Comparison of ENCODE assay signal across 13 cellular contexts in genomic region chr17:72053069-72053846, GRCh38.
DNase-seq lines count a peak whose midpoint lies in the region; ATAC-seq and TF ChIP-seq lines count a peak whose summit lies in the region.
"Had no signal": no experiment of that assay in that cellular context is flagged by ENCODE, and none has a peak within 500 bp of the region (broad histone marks: within the 10 kb centered on the region; RNA-seq: fewer than 3 reads in every experiment).

No MANE protein-coding gene starts in this region.

- no peak overlapping the region for H3K23ac ChIP-seq in mesendoderm (ENCODE audit: low read length)

- no peak overlapping the region for H4K5ac ChIP-seq in mesendoderm (ENCODE audit: low read length)

- H3K56ac ChIP-seq in mesendoderm (ENCODE audit: low read length) = peak overlapping the region; percentile 5

- no peak overlapping the region for H3K18ac ChIP-seq in mesendoderm (ENCODE audit: low read length)

- intact Hi-C loops in Right ventricle myocardium superior (cut with DNase I) = no loop called here

- H2BK5ac ChIP-seq in mesendoderm (ENCODE audit: low read length) = no peak overlapping the region

- H3K9ac ChIP-seq in mesendoderm (ENCODE audit: low read length) = no peak overlapping the region
- H3K9ac ChIP-seq: parathyroid adenoma had no signal

- H4K8ac ChIP-seq in mesendoderm (ENCODE audit: low read depth, low read length) = no peak overlapping the region

- H3K4me1 ChIP-seq in right atrium auricular region (no peaks in the 10 kb centered on the region), mesendoderm (ENCODE audit: control insufficient read depth, low read depth, low read length) (no peaks in the 10 kb centered on the region)
- H3K4me1 ChIP-seq: esophagus squamous epithelium, parathyroid adenoma had no signal

- H3K27me3 ChIP-seq in right atrium auricular region (peaks cover 0 to 6% of the 10 kb centered on the region in 2 donors), mesendoderm (ENCODE audit: insufficient read depth, low read length, poor library complexity) (no peaks in the 10 kb centered on the region)

- H3K79me1 ChIP-seq in mesendoderm (ENCODE audit: low read length) = no peaks in the 10 kb centered on the region

- no peaks in the 10 kb centered on the region for H3K36me3 ChIP-seq in right atrium auricular region
- no peaks in the 10 kb centered on the region for H3K36me3 ChIP-seq in mesendoderm (ENCODE audit: control insufficient read depth, insufficient read depth, low read length)
- H3K36me3 ChIP-seq: esophagus squamous epithelium, MG63 had no signal

- no peaks in the 10 kb centered on the region for H3K9me3 ChIP-seq in right atrium auricular region
- H3K9me3 ChIP-seq: esophagus squamous epithelium, MG63 had no signal

- H2AK5ac ChIP-seq in mesendoderm (ENCODE audit: low read length) = no peak overlapping the region

- H2BK120ac ChIP-seq in mesendoderm (ENCODE audit: low read depth, low read length) = no peak overlapping the region

- peak; percentile 34 for DNase-seq in Right ventricle myocardium superior
- no peak for DNase-seq in right atrium auricular region (ENCODE audit: low spot score)
- DNase-seq in astrocyte of the cerebellum (ENCODE audit: low read depth) = no peak
- DNase-seq in mesendoderm = no peak
- no peak for DNase-seq in amniotic stem cell (lab: John Stamatoyannopoulos, UW)
- no peak for DNase-seq in GOT3 (lab: John Stamatoyannopoulos, UW)
- no peak for DNase-seq in NCI-H2029 treated with DMSO at 0.1 percent for 48 hours (lab: John Stamatoyannopoulos, UW)
- DNase-seq: activated CD4-positive, alpha-beta T cell treated with anti-CD3 and anti-CD28 coated beads, Interleukin-2, amount 50 U/mL, for 48 hours; activated T-cell treated with anti-CD3 and anti-CD28 coated beads, Interleukin-2, amount 50 U/mL, for 48 hours; esophagus squamous epithelium; MG63 had no signal

- no peaks in the 10 kb centered on the region for H3K79me2 ChIP-seq in mesendoderm (ENCODE audit: control insufficient read depth, insufficient read depth, low read length)
- H3K79me2 ChIP-seq: parathyroid adenoma had no signal

- no peak overlapping the region for H3K4ac ChIP-seq in mesendoderm (ENCODE audit: low read depth, low read length)

- no peak for TF ChIP-seq CTCF in right atrium auricular region (IDR thresholded peaks at IDR 0.05)
- no peak for TF ChIP-seq CTCF in astrocyte of the cerebellum (IDR thresholded peaks at IDR 0.05; ENCODE audit: low read depth, low read length, missing control alignments)

- H3K4me3 ChIP-seq in right atrium auricular region (no peak overlapping the region), astrocyte of the cerebellum (ENCODE audit: low read depth, low read length) (peak overlapping the region; percentile 6), mesendoderm (ENCODE audit: low read length) (no peak overlapping the region)
- H3K4me3 ChIP-seq: esophagus squamous epithelium, MG63 had no signal

- no peak overlapping the region for H3K4me2 ChIP-seq in mesendoderm (ENCODE audit: low read length)

- in situ Hi-C loops in astrocyte of the cerebellum (cut with HindIII; ENCODE audit: low sequenced_read_pairs) = no loop called here

- ATAC-seq in Right ventricle myocardium superior (ENCODE audit: poor library complexity) (no peak), HG02763 (IDR thresholded peaks at IDR 0.05; ENCODE audit: unreplicated experiment) (no peak)

- no peak overlapping the region for H2BK15ac ChIP-seq in mesendoderm (replicated peaks; ENCODE audit: low read depth)

- H3K27ac ChIP-seq in right atrium auricular region (no peak overlapping the region), mesendoderm (ENCODE audit: low read depth, low read length) (no peak overlapping the region)
- H3K27ac ChIP-seq: esophagus squamous epithelium, parathyroid adenoma had no signal

- no CpG with 5 or more reads among the region's 20 CpGs for WGBS in mesendoderm (ENCODE audit: extremely low coverage, insufficient coverage, low lambda C conversion rate)
